ENCODE assay signal across 1 cellular context in the genomic region with DNA sequence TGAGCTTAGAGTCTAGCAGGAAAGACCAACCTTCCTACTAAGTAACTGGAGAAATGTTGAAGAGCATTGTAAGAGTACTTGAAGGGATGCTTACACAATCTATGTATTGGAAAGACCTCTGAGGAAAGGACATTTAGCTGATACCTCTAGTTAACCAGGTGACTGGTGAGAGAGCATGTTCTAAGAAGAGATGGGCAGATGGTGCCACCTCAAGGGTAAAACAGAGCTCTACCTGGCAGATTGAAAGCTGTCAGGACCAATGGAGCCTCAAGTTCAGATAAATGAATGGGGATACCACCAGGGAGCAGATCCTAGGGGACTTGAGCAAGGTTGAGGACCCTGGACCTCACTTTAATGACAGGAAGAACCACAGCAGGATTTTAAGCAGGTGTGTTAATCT.
TF ChIP-seq lines count a peak whose summit lies in the region.

No MANE protein-coding gene starts in this region.

TF ChIP-seq in GM23338, 12 proteins besides CTCF, POLR2A, EP300 and RAD21 (continued from another document):
- TF ChIP-seq, protein P1, sequence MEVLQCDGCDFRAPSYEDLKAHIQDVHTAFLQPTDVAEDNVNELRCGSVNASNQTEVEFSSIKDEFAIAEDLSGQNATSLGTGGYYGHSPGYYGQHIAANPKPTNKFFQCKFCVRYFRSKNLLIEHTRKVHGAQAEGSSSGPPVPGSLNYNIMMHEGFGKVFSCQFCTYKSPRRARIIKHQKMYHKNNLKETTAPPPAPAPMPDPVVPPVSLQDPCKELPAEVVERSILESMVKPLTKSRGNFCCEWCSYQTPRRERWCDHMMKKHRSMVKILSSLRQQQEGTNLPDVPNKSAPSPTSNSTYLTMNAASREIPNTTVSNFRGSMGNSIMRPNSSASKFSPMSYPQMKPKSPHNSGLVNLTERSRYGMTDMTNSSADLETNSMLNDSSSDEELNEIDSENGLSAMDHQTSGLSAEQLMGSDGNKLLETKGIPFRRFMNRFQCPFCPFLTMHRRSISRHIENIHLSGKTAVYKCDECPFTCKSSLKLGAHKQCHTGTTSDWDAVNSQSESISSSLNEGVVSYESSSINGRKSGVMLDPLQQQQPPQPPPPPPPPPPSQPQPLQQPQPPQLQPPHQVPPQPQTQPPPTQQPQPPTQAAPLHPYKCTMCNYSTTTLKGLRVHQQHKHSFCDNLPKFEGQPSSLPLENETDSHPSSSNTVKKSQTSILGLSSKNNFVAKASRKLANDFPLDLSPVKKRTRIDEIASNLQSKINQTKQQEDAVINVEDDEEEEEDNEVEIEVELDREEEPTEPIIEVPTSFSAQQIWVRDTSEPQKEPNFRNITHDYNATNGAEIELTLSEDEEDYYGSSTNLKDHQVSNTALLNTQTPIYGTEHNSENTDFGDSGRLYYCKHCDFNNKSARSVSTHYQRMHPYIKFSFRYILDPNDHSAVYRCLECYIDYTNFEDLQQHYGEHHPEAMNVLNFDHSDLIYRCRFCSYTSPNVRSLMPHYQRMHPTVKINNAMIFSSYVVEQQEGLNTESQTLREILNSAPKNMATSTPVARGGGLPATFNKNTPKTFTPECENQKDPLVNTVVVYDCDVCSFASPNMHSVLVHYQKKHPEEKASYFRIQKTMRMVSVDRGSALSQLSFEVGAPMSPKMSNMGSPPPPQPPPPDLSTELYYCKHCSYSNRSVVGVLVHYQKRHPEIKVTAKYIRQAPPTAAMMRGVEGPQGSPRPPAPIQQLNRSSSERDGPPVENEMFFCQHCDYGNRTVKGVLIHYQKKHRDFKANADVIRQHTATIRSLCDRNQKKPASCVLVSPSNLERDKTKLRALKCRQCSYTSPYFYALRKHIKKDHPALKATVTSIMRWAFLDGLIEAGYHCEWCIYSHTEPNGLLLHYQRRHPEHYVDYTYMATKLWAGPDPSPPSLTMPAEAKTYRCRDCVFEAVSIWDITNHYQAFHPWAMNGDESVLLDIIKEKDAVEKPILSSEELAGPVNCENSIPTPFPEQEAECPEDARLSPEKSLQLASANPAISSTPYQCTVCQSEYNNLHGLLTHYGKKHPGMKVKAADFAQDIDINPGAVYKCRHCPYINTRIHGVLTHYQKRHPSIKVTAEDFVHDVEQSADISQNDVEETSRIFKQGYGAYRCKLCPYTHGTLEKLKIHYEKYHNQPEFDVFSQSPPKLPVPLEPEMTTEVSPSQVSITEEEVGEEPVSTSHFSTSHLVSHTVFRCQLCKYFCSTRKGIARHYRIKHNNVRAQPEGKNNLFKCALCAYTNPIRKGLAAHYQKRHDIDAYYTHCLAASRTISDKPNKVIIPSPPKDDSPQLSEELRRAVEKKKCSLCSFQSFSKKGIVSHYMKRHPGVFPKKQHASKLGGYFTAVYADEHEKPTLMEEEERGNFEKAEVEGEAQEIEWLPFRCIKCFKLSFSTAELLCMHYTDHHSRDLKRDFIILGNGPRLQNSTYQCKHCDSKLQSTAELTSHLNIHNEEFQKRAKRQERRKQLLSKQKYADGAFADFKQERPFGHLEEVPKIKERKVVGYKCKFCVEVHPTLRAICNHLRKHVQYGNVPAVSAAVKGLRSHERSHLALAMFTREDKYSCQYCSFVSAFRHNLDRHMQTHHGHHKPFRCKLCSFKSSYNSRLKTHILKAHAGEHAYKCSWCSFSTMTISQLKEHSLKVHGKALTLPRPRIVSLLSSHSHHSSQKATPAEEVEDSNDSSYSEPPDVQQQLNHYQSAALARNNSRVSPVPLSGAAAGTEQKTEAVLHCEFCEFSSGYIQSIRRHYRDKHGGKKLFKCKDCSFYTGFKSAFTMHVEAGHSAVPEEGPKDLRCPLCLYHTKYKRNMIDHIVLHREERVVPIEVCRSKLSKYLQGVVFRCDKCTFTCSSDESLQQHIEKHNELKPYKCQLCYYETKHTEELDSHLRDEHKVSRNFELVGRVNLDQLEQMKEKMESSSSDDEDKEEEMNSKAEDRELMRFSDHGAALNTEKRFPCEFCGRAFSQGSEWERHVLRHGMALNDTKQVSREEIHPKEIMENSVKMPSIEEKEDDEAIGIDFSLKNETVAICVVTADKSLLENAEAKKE (CRISPR knock-in tag; IDR thresholded peaks at IDR 0.05), result no peak
- TF ChIP-seq POLR2AphosphoS5 (IDR thresholded peaks at IDR 0.05; ENCODE audit: low read depth) (no peak), JUNB (IDR thresholded peaks at IDR 0.05; ENCODE audit: unreplicated experiment) (no peak)
